In the genomic region with DNA sequence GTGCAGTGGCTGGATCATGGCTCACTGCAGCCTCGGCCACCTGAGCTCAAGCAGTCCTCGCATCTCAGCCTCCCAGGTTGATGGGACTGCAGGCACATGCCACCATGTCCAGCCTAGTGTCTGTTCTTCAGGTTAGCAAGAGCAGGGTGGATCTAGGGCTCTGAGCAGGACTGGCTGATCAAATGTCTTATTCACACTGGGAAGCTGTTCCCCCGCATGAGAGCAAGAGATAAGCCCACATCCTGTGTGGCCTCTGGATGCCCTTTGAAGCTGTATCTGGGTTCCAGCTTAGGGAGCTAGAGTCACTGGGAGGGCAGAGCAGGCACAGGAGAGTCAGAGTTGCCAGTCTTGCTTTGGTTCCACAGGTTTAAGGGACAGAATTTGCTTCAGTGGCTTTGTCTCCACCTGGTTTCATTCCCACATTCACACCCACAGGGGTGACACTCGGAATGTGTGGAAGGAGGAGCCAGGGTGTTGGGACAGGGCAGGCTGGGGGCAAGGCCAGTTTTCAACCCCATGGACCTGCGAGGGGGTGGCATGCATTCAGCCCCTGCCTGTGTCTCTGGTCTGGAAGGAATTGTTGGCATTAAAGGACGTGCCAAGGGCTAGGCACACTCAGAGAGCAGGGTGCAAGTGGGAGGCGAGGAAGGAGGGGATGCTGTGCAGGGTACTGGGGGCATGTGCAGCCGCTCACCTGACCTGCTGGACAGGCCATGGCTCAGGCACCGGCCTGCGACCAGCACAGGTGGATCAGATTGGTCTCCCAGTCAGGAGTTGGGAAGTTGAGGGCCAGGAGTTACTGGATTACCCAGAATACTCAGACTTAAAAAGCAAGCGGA, we compare ENCODE assay signal across 1 cellular context.
TF ChIP-seq lines count a peak whose summit lies in the region.

No MANE protein-coding gene starts in this region.

TF ChIP-seq in GM12878, 131 proteins besides CTCF, POLR2A, EP300 and RAD21:
- TF ChIP-seq, protein P1, sequence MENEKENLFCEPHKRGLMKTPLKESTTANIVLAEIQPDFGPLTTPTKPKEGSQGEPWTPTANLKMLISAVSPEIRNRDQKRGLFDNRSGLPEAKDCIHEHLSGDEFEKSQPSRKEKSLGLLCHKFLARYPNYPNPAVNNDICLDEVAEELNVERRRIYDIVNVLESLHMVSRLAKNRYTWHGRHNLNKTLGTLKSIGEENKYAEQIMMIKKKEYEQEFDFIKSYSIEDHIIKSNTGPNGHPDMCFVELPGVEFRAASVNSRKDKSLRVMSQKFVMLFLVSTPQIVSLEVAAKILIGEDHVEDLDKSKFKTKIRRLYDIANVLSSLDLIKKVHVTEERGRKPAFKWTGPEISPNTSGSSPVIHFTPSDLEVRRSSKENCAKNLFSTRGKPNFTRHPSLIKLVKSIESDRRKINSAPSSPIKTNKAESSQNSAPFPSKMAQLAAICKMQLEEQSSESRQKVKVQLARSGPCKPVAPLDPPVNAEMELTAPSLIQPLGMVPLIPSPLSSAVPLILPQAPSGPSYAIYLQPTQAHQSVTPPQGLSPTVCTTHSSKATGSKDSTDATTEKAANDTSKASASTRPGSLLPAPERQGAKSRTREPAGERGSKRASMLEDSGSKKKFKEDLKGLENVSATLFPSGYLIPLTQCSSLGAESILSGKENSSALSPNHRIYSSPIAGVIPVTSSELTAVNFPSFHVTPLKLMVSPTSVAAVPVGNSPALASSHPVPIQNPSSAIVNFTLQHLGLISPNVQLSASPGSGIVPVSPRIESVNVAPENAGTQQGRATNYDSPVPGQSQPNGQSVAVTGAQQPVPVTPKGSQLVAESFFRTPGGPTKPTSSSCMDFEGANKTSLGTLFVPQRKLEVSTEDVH (IDR thresholded peaks at IDR 0.05; ENCODE audit: low read depth, partially characterized antibody) = no peak
- no peak for TF ChIP-seq EZH2 (IDR thresholded peaks at IDR 0.05; ENCODE audit: borderline replicate concordance, control insufficient read depth, low read depth, low read length)
